ENCODE assay signal across 14 cellular contexts in genomic region chr12:105468464-105468863, GRCh38.
"Had no signal": no experiment of that assay in that cellular context is flagged by ENCODE, and none has a peak within 500 bp of the region (broad histone marks: within the 10 kb centered on the region; RNA-seq: fewer than 3 reads in every experiment).

No MANE protein-coding gene starts in this region.

- H3K9me3 ChIP-seq: pancreas, SJSA1, tibial nerve had no signal

- H3K27ac ChIP-seq: epithelial cell of prostate, neural progenitor cell, pancreas, SJSA1 had no signal

- H3K36me3 ChIP-seq: neural progenitor cell, pancreas, SJSA1, tibial nerve had no signal

- H3K4me1 ChIP-seq: pancreas, tibial nerve had no signal

- H3K27me3 ChIP-seq: neural progenitor cell, pancreas, SJSA1, tibial nerve had no signal

- ATAC-seq: activated T-cell treated with anti-CD3 and anti-CD28 coated beads, Interleukin-2, amount 50 U/mL, for 72 hours; pancreas had no signal

- DNase-seq: activated CD4-positive, alpha-beta memory T cell treated with anti-CD3 and anti-CD28 coated beads, Interleukin-2, amount 10 ng/mL, durations not matched to agents 7 days and 5 days; activated gamma-delta T cell treated with Interleukin-2 at 50 U/mL for 16 hours; activated naive CD8-positive, alpha-beta T cell treated with anti-CD3 and anti-CD28 coated beads, Interleukin-2, amount 10 ng/mL, durations not matched to agents 7 days and 5 days; activated T-cell treated with anti-CD3 and anti-CD28 coated beads, Interleukin-2, amount 50 U/mL, for 72 hours; anterior cingulate cortex; effector CD4-positive, alpha-beta T cell; immature natural killer cell; pancreas; SW 1271 had no signal

- H3K4me3 ChIP-seq: neural progenitor cell, pancreas, SJSA1, skin epidermis, tibial nerve had no signal
